Comparison of ENCODE assay signal across 8 cellular contexts in genomic region chr17:7233701-7234099, GRCh38. TPM values are rescaled to one million over a fixed set of nuclear protein-coding genes. Genes with fewer than 3 reads are reported as not detected.
DNase-seq lines count a peak whose midpoint lies in the region; ATAC-seq, FAIRE-seq and TF ChIP-seq lines count a peak whose summit lies in the region.

No MANE protein-coding gene starts in this region.

- DNase-seq in CD1c-positive myeloid dendritic cell (ENCODE audit: extremely low spot score) (peak; percentile 17), GM12891 (ENCODE audit: insufficient read length, low spot score) (no peak), NCI-H2196 treated with DMSO at 0.1 percent for 48 hours (lab: John Stamatoyannopoulos, UW; ENCODE audit: unreplicated experiment) (no peak)
- no peak for DNase-seq in stimulated activated naive CD4-positive, alpha-beta T cell (lab: John Stamatoyannopoulos, UW)

- H2AFZ ChIP-seq in Loucy (ENCODE audit: low read length): peak overlapping the region; percentile 73

- peak overlapping the region; percentile 100 for H3K4me3 ChIP-seq in Loucy (ENCODE audit: low read length, poor library complexity, severe bottlenecking)
- H3K4me3 ChIP-seq in mucosa of stomach (ENCODE audit: low read length): peak overlapping the region; percentile 92

- H3K9ac ChIP-seq in Loucy (ENCODE audit: low read depth, low read length, poor library complexity, severe bottlenecking) (peak overlapping the region; percentile 99), mucosa of stomach (ENCODE audit: low read length) (peak overlapping the region; percentile 80)

- peak overlapping the region; percentile 96 for H3K27ac ChIP-seq in cingulate gyrus (ENCODE audit: low read depth, low read length)

- peak overlapping the region; percentile 98 for H3K4me2 ChIP-seq in Loucy (ENCODE audit: low read depth, low read length, poor library complexity, severe bottlenecking)

- H3K4me1 ChIP-seq in Loucy (ENCODE audit: insufficient read depth, low read length, poor library complexity, severe bottlenecking) (peaks cover 31% of the 10 kb centered on the region), mucosa of stomach (ENCODE audit: control insufficient read depth, insufficient read depth, low read length) (peaks cover 28% of the 10 kb centered on the region)

- H3K9me3 ChIP-seq in Loucy (ENCODE audit: insufficient read depth, low read depth, low read length) (no peaks in the 10 kb centered on the region), mucosa of stomach (ENCODE audit: control insufficient read depth, low read length) (no peaks in the 10 kb centered on the region)

- no peak for ATAC-seq in HG03039 (IDR thresholded peaks at IDR 0.05; ENCODE audit: unreplicated experiment)

- peaks cover 9% of the 10 kb centered on the region for H3F3A ChIP-seq in Loucy (ENCODE audit: low read depth)

- H4K20me1 ChIP-seq in Loucy (ENCODE audit: insufficient read depth, low read length, poor library complexity, severe bottlenecking): peaks cover 44% of the 10 kb centered on the region

- H3K79me2 ChIP-seq in Loucy (ENCODE audit: insufficient read depth, low read length): peaks cover 82% of the 10 kb centered on the region

- H3K27me3 ChIP-seq in Loucy (ENCODE audit: insufficient read depth, low read length, poor library complexity, severe bottlenecking) (peaks cover under 1% of the 10 kb centered on the region), mucosa of stomach (ENCODE audit: control insufficient read depth, insufficient read depth, low read length) (no peaks in the 10 kb centered on the region)

- no peak for TF ChIP-seq POLR2A in GM12891 (IDR thresholded peaks at IDR 0.05; ENCODE audit: low read depth, low read length)

- FAIRE-seq in GM12891 (lab: Jason Lieb, UNC): no peak

- H3K36me3 ChIP-seq in Loucy (ENCODE audit: insufficient read depth, low read length) (peaks cover 34% of the 10 kb centered on the region; the same call in 1 of the 2 replicates), mucosa of stomach (ENCODE audit: control insufficient read depth, insufficient read depth, low read length) (peaks cover 9% of the 10 kb centered on the region)

- no peak for TF ChIP-seq CTCF in Loucy (conservative IDR thresholded peaks at IDR 0.05; ENCODE audit: low read length)

- H3K9me2 ChIP-seq in Loucy (replicated peaks; ENCODE audit: low read depth, low read length): no peaks in the 10 kb centered on the region

TF ChIP-seq in GM12891, 5 proteins besides CTCF, POLR2A, EP300 and RAD21:
- TF ChIP-seq POU2F2 (IDR thresholded peaks at IDR 0.05; ENCODE audit: low read depth, low read length) (no peak), SPI1 (IDR thresholded peaks at IDR 0.05; ENCODE audit: low read depth, low read length) (no peak)
TF ChIP-seq in GM12891: peak in this region for 0.

RNA-seq across cellular contexts. Expression of gene DVL2, which starts 0.6 kb away (rescaled TPM):
- 24.0 TPM for polyA plus RNA-seq in GM12891 (2012; ENCODE audit: low read depth, missing spikeins)

RNA-seq across cellular contexts. Expression of gene PHF23, which starts 5.6 kb away (rescaled TPM):
- 23.0 TPM for polyA plus RNA-seq in GM12891 (2012; ENCODE audit: low read depth, missing spikeins)

RNA-seq across cellular contexts. Expression of gene GABARAP, which starts 8.5 kb away (rescaled TPM):
- 366 TPM for polyA plus RNA-seq in GM12891 (2012; ENCODE audit: low read depth, missing spikeins)

RNA-seq across cellular contexts. Expression of gene ACADVL, which starts 14.0 kb away (rescaled TPM):
- polyA plus RNA-seq in GM12891 (2012; ENCODE audit: low read depth, missing spikeins): 318 TPM

RNA-seq across cellular contexts. Expression of gene DLG4, which starts 14.1 kb away (rescaled TPM):
- 8.3 TPM for polyA plus RNA-seq in GM12891 (2012; ENCODE audit: low read depth, missing spikeins)
